ENCODE assay signal across 8 cellular contexts in the genomic region with DNA sequence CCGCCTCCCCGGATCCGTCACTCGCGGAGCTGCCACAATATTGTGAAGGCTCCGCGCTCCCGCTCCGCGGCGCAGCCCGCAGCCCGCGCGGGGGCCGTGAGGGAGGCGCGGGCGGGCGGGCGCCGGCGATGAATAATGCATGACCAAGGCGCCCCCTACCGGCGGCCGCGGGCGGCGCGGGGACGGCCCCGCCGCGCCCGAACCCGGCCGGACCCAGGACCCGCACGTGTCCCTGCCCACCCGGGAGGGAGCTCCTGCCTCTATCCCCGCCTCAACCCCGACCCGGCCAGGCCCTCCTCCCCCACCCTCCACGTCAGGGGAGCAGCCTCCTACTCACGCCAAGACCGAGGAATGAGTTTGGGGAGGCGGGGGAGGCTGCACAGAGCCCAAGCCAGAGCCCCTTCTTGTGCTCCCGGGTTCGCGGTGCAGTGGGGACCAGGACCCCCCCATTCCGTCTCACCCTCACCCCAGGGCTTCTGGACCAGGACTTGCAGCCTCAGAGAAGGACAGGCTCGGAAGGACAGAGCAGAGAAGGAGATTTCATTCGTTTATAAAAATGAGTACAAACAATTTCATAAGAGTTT.
DNase-seq lines count a peak whose midpoint lies in the region; ATAC-seq and TF ChIP-seq lines count a peak whose summit lies in the region.

No MANE protein-coding gene starts in this region.

- peak; percentile 96 for ATAC-seq in left lung
- ATAC-seq in GM18870 (IDR thresholded peaks at IDR 0.05; ENCODE audit: unreplicated experiment), result no peak

- no peaks in the 10 kb centered on the region for H3K36me3 ChIP-seq in left lung

- H3K9me3 ChIP-seq in left lung, result no peaks in the 10 kb centered on the region

- TF ChIP-seq CTCF in NB4 (IDR thresholded peaks at IDR 0.05; ENCODE audit: low read depth, low read length), result peak; percentile 14
- TF ChIP-seq CTCF in cardiac fibroblast (IDR thresholded peaks at IDR 0.05; ENCODE audit: low read depth, low read length), result no peak
- peak; percentile 73 to 80 for TF ChIP-seq CTCF in left lung (IDR thresholded peaks at IDR 0.05)

- peaks cover 0 to 15% of the 10 kb centered on the region in 2 donors for H3K4me1 ChIP-seq in left lung

- no peak for TF ChIP-seq POLR2A in NB4 (IDR thresholded peaks at IDR 0.05; ENCODE audit: extremely low read depth, insufficient read length)

- no peak overlapping the region for H3K4me3 ChIP-seq in NB4 (ENCODE audit: low read depth, low read length)
- peak overlapping the region in 1 of 2 donors; percentile 34 for H3K4me3 ChIP-seq in cardiac fibroblast (replicated peaks in 1 of 2; ENCODE audit: low read depth in 2 of 2, low read length in 2 of 2)
- H3K4me3 ChIP-seq in left lung, result peak overlapping the region; percentile 19 to 26

- intact Hi-C loops in left lung (cut with DNase I), result loop anchor here in 1 of 2 donors (10.0 kb wide), 1 partner anchor 372 kb away; no protein-coding TSS in a partner anchor

- H3K27ac ChIP-seq in left lung, result no peak overlapping the region

- peaks cover 5 to 74% of the 10 kb centered on the region in 2 donors for H3K27me3 ChIP-seq in left lung

- DNase-seq in DMS 273 (lab: John Stamatoyannopoulos, UW; ENCODE audit: unreplicated experiment) (peak; percentile 89), DMS 273 treated with DMSO at 0.1 percent for 48 hours (lab: John Stamatoyannopoulos, UW) (no peak), NB4 (ENCODE audit: low read depth) (peak; percentile 64), cardiac fibroblast (ENCODE audit: low read depth in 2 of 2) (peak; percentile 20 to 32), left lung (peak; percentile 39 to 90)
- peak in 3 of 4 experiments; percentile 22 to 35 (median 28) for DNase-seq in activated CD4-positive, CD25-positive, alpha-beta regulatory T cell (lab: John Stamatoyannopoulos, UW)
- peak; percentile 42 to 50 for DNase-seq in stimulated activated CD4-positive, alpha-beta T cell treated with anti-CD3 and anti-CD28 coated beads, Interleukin-4, amount 100 ng/mL, for 48 hours (ENCODE audit: low read depth in 2 of 2)
